ENCODE assay signal across 1 cellular context in genomic region chr19:7524523-7524922, GRCh38.
A peak's percentile ranks its signal among the peaks of the same experiment; 100 is the strongest.
TF ChIP-seq lines count a peak whose summit lies in the region.

No MANE protein-coding gene starts in this region.

TF ChIP-seq in HepG2, 621 proteins besides CTCF, POLR2A, EP300 and RAD21:
- TF ChIP-seq ZBTB26 (CRISPR knock-in tag; IDR thresholded peaks at IDR 0.05; ENCODE audit: borderline replicate concordance) = no peak
- TF ChIP-seq ZNF629 (CRISPR knock-in tag; conservative IDR thresholded peaks at IDR 0.05) = peak; percentile 76
